13 cellular contexts compared by ENCODE assay signal in genomic region chr2:69067866-69068265, GRCh38.
"Had no signal": no experiment of that assay in that cellular context is flagged by ENCODE, and none has a peak within 500 bp of the region (broad histone marks: within the 10 kb centered on the region; RNA-seq: fewer than 3 reads in every experiment).

No MANE protein-coding gene starts in this region.

- H3K4me3 ChIP-seq: left lung, SK-N-MC had no signal

- H3K27me3 ChIP-seq: left lung had no signal

- ATAC-seq: activated CD8-positive, alpha-beta T cell treated with anti-CD3 and anti-CD28 coated beads, Interleukin-2, amount 10 ng/mL, durations not matched to agents 7 days and 5 days; effector memory CD8-positive, alpha-beta T cell; left lung; stimulated activated memory B cell treated with anti-CD40 and anti-IgM and Interleukin-4, amounts not matched to agents 10 μg/mL and 1 μg/mL and 100 μg/mL, for 72 hours; WTC11 had no signal

- H3K4me1 ChIP-seq: left lung had no signal

- H3K27ac ChIP-seq: left lung, SK-N-MC had no signal

- H3K9me3 ChIP-seq: left lung had no signal

- H3K36me3 ChIP-seq: left lung had no signal

- DNase-seq: activated CD4-positive, alpha-beta T cell treated with anti-CD3 and anti-CD28 coated beads for 48 hours; activated CD8-positive, alpha-beta memory T cell treated with anti-CD3 and anti-CD28 coated beads, Interleukin-2, amount 50 U/mL, for 48 hours; activated CD8-positive, alpha-beta T cell treated with anti-CD3 and anti-CD28 coated beads, Interleukin-2, amount 10 ng/mL, durations not matched to agents 7 days and 5 days; central memory CD4-positive, alpha-beta T cell; effector memory CD8-positive, alpha-beta T cell; glutamatergic neuron; left lung; mesendoderm; T-helper 1 cell; trophoblast cell had no signal
